In genomic region chr15:33700695-33701303, GRCh38 we compare ENCODE assay signal across 8 cellular contexts.
A peak's percentile ranks its signal among the peaks of the same experiment; 100 is the strongest.
DNase-seq lines count a peak whose midpoint lies in the region; ATAC-seq and TF ChIP-seq lines count a peak whose summit lies in the region.

No MANE protein-coding gene starts in this region.

- H3K79me2 ChIP-seq in osteoblast (ENCODE audit: insufficient read depth, low read length), result no peaks in the 10 kb centered on the region

- H3K4me1 ChIP-seq in osteoblast (ENCODE audit: insufficient read depth, low read length), result no peaks in the 10 kb centered on the region
- peaks cover 0 to 7% of the 10 kb centered on the region in 2 donors for H3K4me1 ChIP-seq in thoracic aorta (ENCODE audit: control insufficient read depth in 1 of 2, low read depth in 2 of 2)

- in situ Hi-C loops in ACHN (cut with HindIII; ENCODE audit: low pct_ligation_motif_present, low pct_unique_long_range_greater_than_20kb, low sequenced_read_pairs), result loop anchor here (25.0 kb wide), 1 partner anchor 413 kb away; no protein-coding TSS in a partner anchor
- in situ Hi-C loops in GM13977 (cut with MboI; ENCODE audit: low pct_unique_long_range_greater_than_20kb, low sequenced_read_pairs, unreplicated experiment), result no loop called here

- no peak overlapping the region for H3K27ac ChIP-seq in RWPE1
- H3K27ac ChIP-seq in osteoblast (ENCODE audit: low read depth, low read length), result no peak overlapping the region
- H3K27ac ChIP-seq in thoracic aorta, result no peak overlapping the region

- H3K36me3 ChIP-seq in osteoblast (ENCODE audit: insufficient read depth, low read length) (no peaks in the 10 kb centered on the region), thoracic aorta (no peaks in the 10 kb centered on the region)

- H3K9me3 ChIP-seq in osteoblast (ENCODE audit: low read depth, low read length) (no peaks in the 10 kb centered on the region), thoracic aorta (no peaks in the 10 kb centered on the region)

- peak; percentile 69 for DNase-seq in ACHN
- DNase-seq in GM13977 (ENCODE audit: low spot score), result peak; percentile 60
- DNase-seq in HT1080 (ENCODE audit: low read depth), result peak; percentile 65
- DNase-seq in RWPE1 (ENCODE audit: low spot score), result peak; percentile 62
- peak; percentile 24 for DNase-seq in activated T-helper 9 cell treated with anti-CD3 and anti-CD28 coated beads, Interleukin-2, amount 50 U/mL, for 16 hours (ENCODE audit: low read depth)
- DNase-seq in foreskin melanocyte, result peak; percentile 72
- peak; percentile 86 for DNase-seq in osteoblast (ENCODE audit: insufficient read length, low spot score, missing footprints)
- DNase-seq in thoracic aorta (ENCODE audit: low spot score), result no peak

- POLR2A ChIA-PET in RWPE1 (lab: Yijun Ruan, JAX; ENCODE audit: low non-redundant PET), result no interaction called here

- peak; percentile 63 for ATAC-seq in thoracic aorta (ENCODE audit: insufficient number of reproducible peaks, low FRiP score, low read depth)

- CTCF ChIA-PET in RWPE1 (lab: Yijun Ruan, JAX), result interaction anchor here (0.5 to 2.3 kb wide), 31 partner anchors 8 to 1065 kb away, joined by 3 to 34 read pairs (median 4); no protein-coding TSS in a partner anchor

- no peak overlapping the region for H2AFZ ChIP-seq in osteoblast (ENCODE audit: low read length)

- TF ChIP-seq CTCF in GM13977 (IDR thresholded peaks at IDR 0.05; ENCODE audit: extremely low read depth, insufficient read depth, missing control alignments) (peak; percentile 95), RWPE1 (conservative IDR thresholded peaks at IDR 0.05; ENCODE audit: low read depth) (peak; percentile 98), osteoblast (IDR thresholded peaks at IDR 0.05; ENCODE audit: extremely low read depth, low read depth, low read length) (peak; percentile 95), thoracic aorta (IDR thresholded peaks at IDR 0.05) (peak; percentile 90)

- no peak overlapping the region for H3K4me3 ChIP-seq in osteoblast (ENCODE audit: insufficient read depth, low read length)
- no peak overlapping the region for H3K4me3 ChIP-seq in thoracic aorta

- H3K27me3 ChIP-seq in osteoblast (ENCODE audit: insufficient read depth, low read length) (peaks cover 13% of the 10 kb centered on the region), thoracic aorta (replicated peaks; ENCODE audit: insufficient read depth) (no peaks in the 10 kb centered on the region)

- H4K20me1 ChIP-seq in osteoblast (ENCODE audit: insufficient read depth, low read length), result no peaks in the 10 kb centered on the region

- no peak overlapping the region for H3K4me2 ChIP-seq in osteoblast (ENCODE audit: insufficient read depth, low read length)
